8 cellular contexts compared by ENCODE assay signal in genomic region chr20:844473-845225, GRCh38. TPM values are rescaled to one million over a fixed set of nuclear protein-coding genes. Genes with fewer than 3 reads are reported as not detected.
DNase-seq lines count a peak whose midpoint lies in the region; ATAC-seq and TF ChIP-seq lines count a peak whose summit lies in the region.

No MANE protein-coding gene starts in this region.

- no peaks in the 10 kb centered on the region for H3K27me3 Mint-ChIP-seq in activated CD8-positive, alpha-beta T cell treated with anti-CD3 and anti-CD28 coated beads, Interleukin-2, amount 10 ng/mL, durations not matched to agents 7 days and 5 days (ENCODE audit: low read depth)

- H3K4me3 Mint-ChIP-seq in activated CD8-positive, alpha-beta T cell treated with anti-CD3 and anti-CD28 coated beads, Interleukin-2, amount 10 ng/mL, durations not matched to agents 7 days and 5 days, result peak overlapping the region; percentile 87

- peaks cover 48% of the 10 kb centered on the region for H3K4me1 Mint-ChIP-seq in activated CD8-positive, alpha-beta T cell treated with anti-CD3 and anti-CD28 coated beads, Interleukin-2, amount 10 ng/mL, durations not matched to agents 7 days and 5 days (ENCODE audit: low read depth)

- POLR2A ChIA-PET in activated CD8-positive, alpha-beta T cell treated with anti-CD3 and anti-CD28 coated beads, Interleukin-2, amount 10 ng/mL, durations not matched to agents 7 days and 5 days (lab: Charles Lee), result interaction anchor here (0.7 to 6.0 kb wide), 4 partner anchors 10 to 430 kb away, joined by 3 to 46 read pairs (median 3); partner anchors contain the start of gene FAM110A

- peak overlapping the region; percentile 50 for H3K4me3 ChIP-seq in AG10803 (ENCODE audit: low read length)

- ATAC-seq in HG03354 (IDR thresholded peaks at IDR 0.05; ENCODE audit: poor library complexity, severe bottlenecking, unreplicated experiment), result peak; percentile 94
- peak; percentile 90 for ATAC-seq in activated CD8-positive, alpha-beta T cell treated with anti-CD3 and anti-CD28 coated beads, Interleukin-2, amount 10 ng/mL, durations not matched to agents 7 days and 5 days

- H3K27ac Mint-ChIP-seq in activated CD8-positive, alpha-beta T cell treated with anti-CD3 and anti-CD28 coated beads, Interleukin-2, amount 10 ng/mL, durations not matched to agents 7 days and 5 days, result peak overlapping the region; percentile 83

- CTCF ChIA-PET in activated CD8-positive, alpha-beta T cell treated with anti-CD3 and anti-CD28 coated beads, Interleukin-2, amount 10 ng/mL, durations not matched to agents 7 days and 5 days (lab: Charles Lee), result interaction anchor here (1.0 to 1.8 kb wide), 3 partner anchors 12 to 26 kb away, joined by 3 to 4 read pairs (median 4); no protein-coding TSS in a partner anchor

- TF ChIP-seq CTCF in AG10803 (conservative IDR thresholded peaks at IDR 0.05; ENCODE audit: low read length), result no peak

- H3K36me3 Mint-ChIP-seq in activated CD8-positive, alpha-beta T cell treated with anti-CD3 and anti-CD28 coated beads, Interleukin-2, amount 10 ng/mL, durations not matched to agents 7 days and 5 days (ENCODE audit: low read depth), result peaks cover 48% of the 10 kb centered on the region

- no peaks in the 10 kb centered on the region for H3K9me3 Mint-ChIP-seq in activated CD8-positive, alpha-beta T cell treated with anti-CD3 and anti-CD28 coated beads, Interleukin-2, amount 10 ng/mL, durations not matched to agents 7 days and 5 days (ENCODE audit: insufficient read depth)

- peak; percentile 86 for DNase-seq in AG10803 (ENCODE audit: low read depth)
- DNase-seq in GM19238 (ENCODE audit: insufficient read length, low spot score), result peak; percentile 98
- DNase-seq in NCI-H524 treated with DMSO at 0.1 percent for 48 hours (lab: John Stamatoyannopoulos, UW), result peak; percentile 85
- peak; percentile 95 for DNase-seq in activated CD8-positive, alpha-beta T cell treated with anti-CD3 and anti-CD28 coated beads, Interleukin-2, amount 10 ng/mL, durations not matched to agents 7 days and 5 days
- DNase-seq in effector CD4-positive, alpha-beta T cell, result peak; percentile 92
- peak; percentile 88 for DNase-seq in medulla oblongata (ENCODE audit: extremely low spot score)
- peak; percentile 72 to 89 (median 84) for DNase-seq in stimulated activated CD4-positive, alpha-beta T cell treated with anti-CD3 and anti-CD28 coated beads, TNF-alpha, amount 100 ng/mL, for 4 hours (ENCODE audit: low read depth in 3 of 3)

RNA-seq across cellular contexts. Expression of gene FAM110A, which starts 11.1 kb away (rescaled TPM):
- total RNA-seq in activated CD8-positive, alpha-beta T cell treated with anti-CD3 and anti-CD28 coated beads, Interleukin-2, amount 10 ng/mL, durations not matched to agents 7 days and 5 days, result 10 to 100 TPM; 35.9 to 36.3 TPM

Comparison
In these comparisons a context has a peak if more than half of its experiments do, and no peak if none do; other contexts are left out.
1. Peak in every context shown above with its lines: DNase-seq, ATAC-seq and H3K4me3 ChIP-seq.